Comparison of ENCODE assay signal across 18 cellular contexts in the genomic region with DNA sequence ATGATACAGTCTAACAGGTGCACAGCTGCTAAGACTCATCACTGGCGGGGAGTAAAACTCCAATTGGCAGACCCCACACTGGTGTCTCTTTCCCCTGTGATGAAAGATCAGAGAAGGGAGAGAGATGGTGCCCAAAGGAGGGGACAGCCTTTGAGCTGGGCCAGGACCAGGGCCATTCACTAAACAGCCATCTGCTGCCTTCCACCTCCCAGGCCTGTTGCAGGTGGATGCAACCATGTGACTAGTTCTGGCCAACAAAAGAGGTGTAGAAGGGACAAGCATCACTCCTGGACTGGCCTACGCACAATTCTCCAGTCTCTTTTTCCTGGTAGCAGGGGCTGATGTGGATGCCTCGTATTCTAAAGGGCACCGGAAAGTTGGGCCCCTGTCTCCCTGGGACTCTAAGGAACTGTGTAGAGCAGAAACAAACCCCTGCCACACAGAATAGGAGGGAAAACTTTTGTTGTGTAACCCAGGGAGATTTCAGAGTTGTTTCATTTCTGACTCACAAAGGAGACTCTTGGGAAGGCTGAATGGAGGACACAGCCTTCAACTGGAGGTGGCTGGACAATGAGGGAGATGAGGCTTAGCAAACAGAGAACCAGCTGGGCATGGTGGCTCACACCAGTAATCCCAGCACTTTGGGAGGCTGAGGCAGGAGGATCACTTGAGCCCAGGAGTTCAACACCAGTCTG. TPM values are rescaled to one million over a fixed set of nuclear protein-coding genes. Genes with fewer than 3 reads are reported as not detected.
A peak's percentile ranks its signal among the peaks of the same experiment; 100 is the strongest.
DNase-seq lines count a peak whose midpoint lies in the region; ATAC-seq and TF ChIP-seq lines count a peak whose summit lies in the region.
"Had no signal": no experiment of that assay in that cellular context is flagged by ENCODE, and none has a peak within 500 bp of the region (broad histone marks: within the 10 kb centered on the region; RNA-seq: fewer than 3 reads in every experiment).

No MANE protein-coding gene starts in this region.

- no peaks in the 10 kb centered on the region for H3K27me3 Mint-ChIP-seq in activated naive CD4-positive, alpha-beta T cell treated with anti-CD3 and anti-CD28 coated beads for 36 hours (ENCODE audit: low read depth)
- H3K27me3 Mint-ChIP-seq in activated naive CD4-positive, alpha-beta T cell treated with anti-CD3 and anti-CD28 coated beads, Interleukin-2, amount 10 ng/mL, durations not matched to agents 7 days and 5 days = no peaks in the 10 kb centered on the region
- H3K27me3 Mint-ChIP-seq in immature natural killer cell (ENCODE audit: low read depth in 3 of 3) = peaks cover 8 to 10% (median 9%) of the 10 kb centered on the region in 3 donors
- H3K27me3 Mint-ChIP-seq: naive thymus-derived CD8-positive, alpha-beta T cell had no signal

- no peak for TF ChIP-seq POLR2A in thyroid gland (IDR thresholded peaks at IDR 0.05)

- TF ChIP-seq CTCF in RWPE2 (IDR thresholded peaks at IDR 0.05; ENCODE audit: poor library complexity, severe bottlenecking) (no peak), thyroid gland (IDR thresholded peaks at IDR 0.05) (no peak), GM20000 (IDR thresholded peaks at IDR 0.05; ENCODE audit: extremely low read depth, missing control alignments) (no peak)

- peak overlapping the region; percentile 26 for H3K27ac Mint-ChIP-seq in activated naive CD4-positive, alpha-beta T cell treated with anti-CD3 and anti-CD28 coated beads for 36 hours
- H3K27ac Mint-ChIP-seq in activated naive CD4-positive, alpha-beta T cell treated with anti-CD3 and anti-CD28 coated beads, Interleukin-2, amount 10 ng/mL, durations not matched to agents 7 days and 5 days = no peak overlapping the region
- peak overlapping the region; percentile 9 to 64 (median 20) for H3K27ac Mint-ChIP-seq in immature natural killer cell

- CTCF ChIA-PET in activated naive CD4-positive, alpha-beta T cell treated with anti-CD3 and anti-CD28 coated beads for 36 hours (lab: Charles Lee) = interaction anchor here (0.5 to 10.0 kb wide), 6 partner anchors 16 to 991 kb away, joined by 3 to 309 read pairs (median 3); no protein-coding TSS in a partner anchor
- CTCF ChIA-PET in activated naive CD4-positive, alpha-beta T cell treated with anti-CD3 and anti-CD28 coated beads, Interleukin-2, amount 10 ng/mL, durations not matched to agents 7 days and 5 days (lab: Charles Lee) = interaction anchor here (1.2 to 9.8 kb wide), 2 partner anchors 63 to 107 kb away, joined by 3 to 264 read pairs; no protein-coding TSS in a partner anchor

- no peak for DNase-seq in activated naive CD4-positive, alpha-beta T cell treated with anti-CD3 and anti-CD28 coated beads for 36 hours
- no peak for DNase-seq in activated naive CD4-positive, alpha-beta T cell treated with anti-CD3 and anti-CD28 coated beads, Interleukin-2, amount 10 ng/mL, durations not matched to agents 7 days and 5 days
- DNase-seq in RWPE2 (ENCODE audit: low spot score) (no peak), immature natural killer cell (no peak), thyroid gland (no peak), GM20000 (ENCODE audit: low spot score) (no peak), NCI-H128 (lab: John Stamatoyannopoulos, UW; ENCODE audit: unreplicated experiment) (no peak)
- DNase-seq: activated T-cell treated with anti-CD3 and anti-CD28 coated beads for 4 hours; amygdala; effector CD8-positive, alpha-beta T cell; islet precursor cell; naive thymus-derived CD8-positive, alpha-beta T cell; NCI-H146; NCI-H82; stimulated activated CD8-positive, alpha-beta memory T cell treated with anti-CD3 and anti-CD28 coated beads, Interleukin-4, amount 100 ng/mL, for 48 hours; tibial artery had no signal

- H3K4me1 ChIP-seq in RWPE2 (ENCODE audit: insufficient read depth, poor library complexity, severe bottlenecking) (no peaks in the 10 kb centered on the region), thyroid gland (peaks cover 13 to 34% of the 10 kb centered on the region in 2 donors)

- H3K4me1 Mint-ChIP-seq in activated naive CD4-positive, alpha-beta T cell treated with anti-CD3 and anti-CD28 coated beads for 36 hours (ENCODE audit: low read depth) = peaks cover 2% of the 10 kb centered on the region
- peaks cover 8% of the 10 kb centered on the region for H3K4me1 Mint-ChIP-seq in activated naive CD4-positive, alpha-beta T cell treated with anti-CD3 and anti-CD28 coated beads, Interleukin-2, amount 10 ng/mL, durations not matched to agents 7 days and 5 days
- H3K4me1 Mint-ChIP-seq in immature natural killer cell = peaks cover 4 to 17% of the 10 kb centered on the region in 2 donors

- no peaks in the 10 kb centered on the region for H3K9me3 Mint-ChIP-seq in activated naive CD4-positive, alpha-beta T cell treated with anti-CD3 and anti-CD28 coated beads for 36 hours
- no peaks in the 10 kb centered on the region for H3K9me3 Mint-ChIP-seq in activated naive CD4-positive, alpha-beta T cell treated with anti-CD3 and anti-CD28 coated beads, Interleukin-2, amount 10 ng/mL, durations not matched to agents 7 days and 5 days
- H3K9me3 Mint-ChIP-seq in immature natural killer cell = no peaks in the 10 kb centered on the region
- H3K9me3 Mint-ChIP-seq: naive thymus-derived CD8-positive, alpha-beta T cell had no signal

- H3K36me3 ChIP-seq in RWPE2 (ENCODE audit: low read depth) = peaks cover 95% of the 10 kb centered on the region
- H3K36me3 ChIP-seq in thyroid gland = peaks cover 11 to 18% of the 10 kb centered on the region in 2 donors

- H3K27ac ChIP-seq in RWPE2 (ENCODE audit: poor library complexity, severe bottlenecking) (peak overlapping the region; percentile 24), thyroid gland (peak overlapping the region in 2 of 3 donors; percentile 25 to 57)
- H3K27ac ChIP-seq: heart left ventricle, tibial artery had no signal

- no peak overlapping the region for H3K4me3 Mint-ChIP-seq in activated naive CD4-positive, alpha-beta T cell treated with anti-CD3 and anti-CD28 coated beads for 36 hours
- no peak overlapping the region for H3K4me3 Mint-ChIP-seq in activated naive CD4-positive, alpha-beta T cell treated with anti-CD3 and anti-CD28 coated beads, Interleukin-2, amount 10 ng/mL, durations not matched to agents 7 days and 5 days
- H3K4me3 Mint-ChIP-seq in immature natural killer cell = no peak overlapping the region
- H3K4me3 Mint-ChIP-seq: naive thymus-derived CD8-positive, alpha-beta T cell had no signal

- WGBS in thyroid gland, 2 donors = 96% methylated on average over 4 of the region's 4 CpGs

- no peaks in the 10 kb centered on the region for H3K27me3 ChIP-seq in RWPE2 (ENCODE audit: insufficient read depth, poor library complexity, severe bottlenecking)
- no peaks in the 10 kb centered on the region for H3K27me3 ChIP-seq in thyroid gland
- H3K27me3 ChIP-seq: heart left ventricle, tibial artery had no signal

- intact Hi-C loops in activated naive CD4-positive, alpha-beta T cell treated with anti-CD3 and anti-CD28 coated beads for 36 hours (cut with micrococcal nuclease) = loop anchor here (5.0 kb wide), 1 partner anchor 263 kb away; no protein-coding TSS in a partner anchor
- intact Hi-C loops in thyroid gland (cut with DNase I) = loop anchor here (5.0 kb wide), 1 partner anchor 113 kb away; no protein-coding TSS in a partner anchor

- H3K36me3 Mint-ChIP-seq in activated naive CD4-positive, alpha-beta T cell treated with anti-CD3 and anti-CD28 coated beads for 36 hours (ENCODE audit: low read depth) = peaks cover 60% of the 10 kb centered on the region
- H3K36me3 Mint-ChIP-seq in activated naive CD4-positive, alpha-beta T cell treated with anti-CD3 and anti-CD28 coated beads, Interleukin-2, amount 10 ng/mL, durations not matched to agents 7 days and 5 days = peaks cover 42% of the 10 kb centered on the region
- H3K36me3 Mint-ChIP-seq in immature natural killer cell = peaks cover 0 to 30% (median 7%) of the 10 kb centered on the region in 3 donors

- H3K9me3 ChIP-seq in RWPE2 (ENCODE audit: severe bottlenecking) (no peaks in the 10 kb centered on the region), thyroid gland (no peaks in the 10 kb centered on the region)
- H3K9me3 ChIP-seq: heart left ventricle, tibial artery had no signal

- no peak for ATAC-seq in RWPE2 (ENCODE audit: low read depth)
- ATAC-seq in GM18511 (IDR thresholded peaks at IDR 0.05; ENCODE audit: unreplicated experiment) = no peak
- ATAC-seq: heart left ventricle; naive thymus-derived CD8-positive, alpha-beta T cell had no signal

- no peak overlapping the region for H3K4me3 ChIP-seq in RWPE2 (ENCODE audit: severe bottlenecking)
- H3K4me3 ChIP-seq in thyroid gland (replicated peaks in 1 of 3) = no peak overlapping the region
- H3K4me3 ChIP-seq: heart left ventricle, tibial artery had no signal

RNA-seq across cellular contexts. Expression of gene TNIP1, which starts 26.9 kb away (rescaled TPM):
- 100 to 1,000 TPM; 238 to 263 TPM for total RNA-seq in activated naive CD4-positive, alpha-beta T cell treated with anti-CD3 and anti-CD28 coated beads for 36 hours
- 10 to 100 TPM; 21.8 to 62.4 (median 40.2) TPM for polyA plus RNA-seq in immature natural killer cell
- total RNA-seq in thyroid gland = 100 to 1,000 TPM in 1 of 4 donors, 10 to 100 TPM in 3; 74.4 to 115 (median 94.7) TPM

RNA-seq across cellular contexts. Expression of gene GPX3, which starts 33.6 kb away (rescaled TPM):
- total RNA-seq in activated naive CD4-positive, alpha-beta T cell treated with anti-CD3 and anti-CD28 coated beads for 36 hours = not detected
- under 1 TPM in 1 of 3 donors, not detected in 2; 0.96 TPM for polyA plus RNA-seq in immature natural killer cell
- total RNA-seq in thyroid gland = over 10,000 TPM in 1 of 4 donors, 1,000 to 10,000 TPM in 3; 2,730 to 12,549 (median 7,201) TPM
- total RNA-seq: naive thymus-derived CD8-positive, alpha-beta T cell had no signal

Comparison
In these comparisons a context has a peak if more than half of its experiments do, and no peak if none do; other contexts are left out.
1. RNA of gene GPX3, which starts 33.6 kb away (total RNA-seq): 2,730 to 12,549 TPM in thyroid gland; not detected in activated naive CD4-positive, alpha-beta T cell treated with anti-CD3 and anti-CD28 coated beads for 36 hours; every median in the first group is over 1,000 times any median in the second.